ENCODE assay signal across 8 cellular contexts in genomic region chr9:33818832-33819500, GRCh38. TPM values are rescaled to one million over a fixed set of nuclear protein-coding genes. Genes with fewer than 3 reads are reported as not detected.
A peak's percentile ranks its signal among the peaks of the same experiment; 100 is the strongest.
DNase-seq lines count a peak whose midpoint lies in the region; ATAC-seq and TF ChIP-seq lines count a peak whose summit lies in the region.

No MANE protein-coding gene starts in this region.

- no peaks in the 10 kb centered on the region for H3K27me3 ChIP-seq in Panc1 (ENCODE audit: control insufficient read depth, insufficient read depth, low read length)
- no peaks in the 10 kb centered on the region for H3K27me3 ChIP-seq in parathyroid adenoma (ENCODE audit: control insufficient read depth, insufficient read depth, low read length)

- H3K79me2 ChIP-seq in parathyroid adenoma: peaks cover 15% of the 10 kb centered on the region

- H2AFZ ChIP-seq in parathyroid adenoma: no peak overlapping the region

- H3K36me3 ChIP-seq in Panc1 (ENCODE audit: control insufficient read depth, insufficient read depth, low read length) (0 out of 2 replicates have a peak, but pooled peaks cover 3% of the 10 kb centered on the region), parathyroid adenoma (ENCODE audit: control insufficient read depth, insufficient read depth, low read length) (no peaks in the 10 kb centered on the region)

- peaks cover 36% of the 10 kb centered on the region for H3K4me1 ChIP-seq in Panc1 (ENCODE audit: control insufficient read depth, insufficient read depth, low read length)
- H3K4me1 ChIP-seq in parathyroid adenoma: peaks cover 2% of the 10 kb centered on the region

- in situ Hi-C loops in Panc1 (cut with HindIII; ENCODE audit: low pct_unique_long_range_greater_than_20kb, low sequenced_read_pairs): no loop called here

- POLR2A ChIA-PET in Panc1 (lab: Charles Lee): no interaction called here

- no peak overlapping the region for H3K9ac ChIP-seq in parathyroid adenoma

- CTCF ChIA-PET in Panc1 (lab: Charles Lee): interaction anchor here (0.7 kb wide), 1 partner anchor 66 kb away, joined by 13 read pairs; no protein-coding TSS in a partner anchor

- peak overlapping the region; percentile 71 to 96 for H3K4me3 ChIP-seq in Panc1 (ENCODE audit: low read depth in 2 of 2, low read length in 2 of 2)
- H3K4me3 ChIP-seq in epithelial cell of proximal tubule (ENCODE audit: low read depth, low read length): peak overlapping the region; percentile 88
- H3K4me3 ChIP-seq in parathyroid adenoma (ENCODE audit: low read depth, low read length): peak overlapping the region; percentile 82

- ATAC-seq in Panc1 (no peak), GM21723 (IDR thresholded peaks at IDR 0.05; ENCODE audit: unreplicated experiment) (no peak), GM18907 (IDR thresholded peaks at IDR 0.05; ENCODE audit: unreplicated experiment) (no peak)

- BruUV-seq in Panc1 (replicated peaks; lab: Mats Ljungman, UMichigan): no TSS peak

- peak overlapping the region; percentile 90 for H3K4me2 ChIP-seq in parathyroid adenoma (ENCODE audit: low read length)

- intact Hi-C loops in Panc1 (cut with micrococcal nuclease; ENCODE audit: unreplicated experiment): loop anchor here (5.0 to 10.0 kb wide), 2 partner anchors 33 to 96 kb away; no protein-coding TSS in a partner anchor

- TF ChIP-seq CTCF in Panc1 (IDR thresholded peaks at IDR 0.05): no peak
- no peak for TF ChIP-seq CTCF in epithelial cell of proximal tubule (conservative IDR thresholded peaks at IDR 0.05; ENCODE audit: low read depth, low read length)
- no peak for TF ChIP-seq CTCF in parathyroid adenoma (IDR thresholded peaks at IDR 0.05)

- DNase-seq in DMS114 treated with DMSO at 0.1 percent for 48 hours (lab: John Stamatoyannopoulos, UW; ENCODE audit: unreplicated experiment): peak; percentile 9
- no peak for DNase-seq in Panc1 (ENCODE audit: low read depth, low spot score)
- DNase-seq in epithelial cell of proximal tubule (ENCODE audit: low read depth): no peak
- no peak for DNase-seq in DMS53 treated with DMSO at 0.1 percent for 48 hours (lab: John Stamatoyannopoulos, UW; ENCODE audit: unreplicated experiment)
- no peak for DNase-seq in NCI-H524 treated with DMSO at 0.1 percent for 48 hours (lab: John Stamatoyannopoulos, UW)

- H3K9me3 ChIP-seq in Panc1 (ENCODE audit: control insufficient read depth, insufficient read depth, low read depth, low read length): no peaks in the 10 kb centered on the region
- no peaks in the 10 kb centered on the region for H3K9me3 ChIP-seq in parathyroid adenoma (ENCODE audit: control insufficient read depth, low read length)

- peak overlapping the region; percentile 87 for H3K27ac ChIP-seq in Panc1 (ENCODE audit: low read length)
- H3K27ac ChIP-seq in parathyroid adenoma: no peak overlapping the region

RNA-seq across cellular contexts. Expression of gene UBE2R2, which starts 2.0 kb away (rescaled TPM):
- total RNA-seq in Panc1 (2021; ENCODE audit: unreplicated experiment) (67.2 TPM), epithelial cell of proximal tubule (21.2 and 27.4 TPM in 2 replicates)
- polyA plus RNA-seq in Panc1 (2012; ENCODE audit: insufficient read length): 47.2 TPM

RNA-seq across cellular contexts. Expression of gene PRSS3, which starts 23.6 kb away (rescaled TPM):
- total RNA-seq in Panc1 (2021; ENCODE audit: unreplicated experiment) (1.0 TPM), epithelial cell of proximal tubule (2.7 and 5.7 TPM in 2 replicates)
- polyA plus RNA-seq in Panc1 (2012; ENCODE audit: insufficient read length): 1.8 TPM
